8 cellular contexts compared by ENCODE assay signal in genomic region chr2:187499941-187500532, GRCh38.
DNase-seq lines count a peak whose midpoint lies in the region; ATAC-seq and TF ChIP-seq lines count a peak whose summit lies in the region.

No MANE protein-coding gene starts in this region.

- H3K4me2 ChIP-seq in OCI-LY3 (ENCODE audit: low read length) = no peak overlapping the region

- DNase-seq in GM10266 (ENCODE audit: extremely low spot score) = peak; percentile 21
- peak in 61 of 76 experiments; percentile 1 to 75 (median 38) for DNase-seq in HUDEP-2 (lab: John Stamatoyannopoulos, UW; ENCODE audit: unreplicated experiment in 76 of 76)
- DNase-seq in astrocyte of the cerebellum (ENCODE audit: low read depth) = peak; percentile 52
- DNase-seq in inferior parietal cortex (ENCODE audit: extremely low spot score) = peak; percentile 77
- peak; percentile 41 for DNase-seq in stimulated activated CD4-positive, alpha-beta T cell treated with anti-CD3 and anti-CD28 coated beads, Interleukin-1b, Interleukin-23, amount 100 ng/mL, for 48 hours
- no peak for DNase-seq in HuH-7 (ENCODE audit: low spot score)

- H4K20me1 ChIP-seq in OCI-LY3 (ENCODE audit: insufficient read depth, low read length) = no peaks in the 10 kb centered on the region

- no peak overlapping the region; the same call in 1 of the 2 replicates for H3K9ac ChIP-seq in OCI-LY3 (ENCODE audit: low read length)

- peak; percentile 90 for ATAC-seq in GM21786 (IDR thresholded peaks at IDR 0.05; ENCODE audit: unreplicated experiment)

- H3K4me3 ChIP-seq in OCI-LY3 (ENCODE audit: low read length) = no peak overlapping the region
- no peak overlapping the region for H3K4me3 ChIP-seq in astrocyte of the cerebellum (ENCODE audit: low read depth, low read length)

- in situ Hi-C loops in astrocyte of the cerebellum (cut with HindIII; ENCODE audit: low sequenced_read_pairs) = no loop called here

- H3K79me2 ChIP-seq in OCI-LY3 (ENCODE audit: low read length) = no peaks in the 10 kb centered on the region

- no peak overlapping the region for H2AFZ ChIP-seq in OCI-LY3 (ENCODE audit: low read depth, low read length)

- TF ChIP-seq CTCF in GM10266 (IDR thresholded peaks at IDR 0.05; ENCODE audit: control insufficient read depth, insufficient read depth, low read depth, missing control alignments) (peak; percentile 68), OCI-LY3 (IDR thresholded peaks at IDR 0.05; ENCODE audit: low read depth, low read length) (peak; percentile 73), astrocyte of the cerebellum (IDR thresholded peaks at IDR 0.05; ENCODE audit: low read depth, low read length, missing control alignments) (peak; percentile 77)

- H3K27ac ChIP-seq in OCI-LY3 (ENCODE audit: low read length) = no peak overlapping the region

- no peaks in the 10 kb centered on the region for H3K27me3 ChIP-seq in OCI-LY3 (ENCODE audit: low read depth, low read length)

- H3K36me3 ChIP-seq in OCI-LY3 (replicated peaks; ENCODE audit: low read depth, low read length) = no peaks in the 10 kb centered on the region

- no peaks in the 10 kb centered on the region for H3K9me3 ChIP-seq in OCI-LY3 (ENCODE audit: insufficient read depth, low read length)

- H3K4me1 ChIP-seq in OCI-LY3 (ENCODE audit: low read length) = peaks cover 9% of the 10 kb centered on the region; the same call in 1 of the 2 replicates
